In genomic region chr2:83058683-83059082, GRCh38 we compare ENCODE assay signal across 18 cellular contexts.
DNase-seq lines count a peak whose midpoint lies in the region; ATAC-seq, FAIRE-seq and TF ChIP-seq lines count a peak whose summit lies in the region.
"Had no signal": no experiment of that assay in that cellular context is flagged by ENCODE, and none has a peak within 500 bp of the region (broad histone marks: within the 10 kb centered on the region; RNA-seq: fewer than 3 reads in every experiment).

No MANE protein-coding gene starts in this region.

- ATAC-seq in HepG2 (no peak), right lobe of liver (no peak)
- ATAC-seq: GM12878, K562 had no signal

- H3K4me2 ChIP-seq in HepG2 (ENCODE audit: low read depth, low read length), result no peak overlapping the region
- H3K4me2 ChIP-seq: BLaER1 had no signal

- H3K27me3 ChIP-seq in HepG2 (ENCODE audit: control insufficient read depth in 1 of 2, insufficient read depth in 2 of 2, low read length in 2 of 2), result no peaks in the 10 kb centered on the region
- no peaks in the 10 kb centered on the region for H3K27me3 ChIP-seq in right lobe of liver
- no peaks in the 10 kb centered on the region for H3K27me3 ChIP-seq in esophagus squamous epithelium
- H3K27me3 ChIP-seq: BLaER1 had no signal

- H3K36me3 ChIP-seq in HepG2 (replicated peaks in 1 of 2; ENCODE audit: control insufficient read depth in 1 of 2, insufficient read depth in 2 of 2, low read length in 2 of 2) (no peaks in the 10 kb centered on the region), right lobe of liver (no peaks in the 10 kb centered on the region), esophagus squamous epithelium (no peaks in the 10 kb centered on the region)
- H3K36me3 ChIP-seq: BLaER1, HAP-1 had no signal

- TF ChIP-seq POLR2A in HepG2 (IDR thresholded peaks at IDR 0.05; ENCODE audit: insufficient read depth in 1 of 2, low read depth in 2 of 2, low read length in 2 of 2), result no peak
- TF ChIP-seq POLR2A in right lobe of liver (IDR thresholded peaks at IDR 0.05), result no peak
- no peak for TF ChIP-seq POLR2A in esophagus squamous epithelium (IDR thresholded peaks at IDR 0.05)

- DNase-seq in HepG2 (ENCODE audit: low spot score) (no peak), right lobe of liver (no peak), OCI-M1 (lab: John Stamatoyannopoulos, UW) (peak; percentile 23), amniotic epithelial cell (ENCODE audit: low read depth) (peak; percentile 46), esophagus squamous epithelium (lab: John Stamatoyannopoulos, UW) (no peak), NCI-H2227 (lab: John Stamatoyannopoulos, UW; ENCODE audit: unreplicated experiment) (no peak), DMS 273 (lab: John Stamatoyannopoulos, UW; ENCODE audit: unreplicated experiment) (no peak)
- DNase-seq: 8988T; Calu3; CD4-positive, alpha-beta memory T cell; DMS 273 treated with DMSO at 0.1 percent for 48 hours; DMS79 treated with DMSO at 0.1 percent for 48 hours; GM23248; IMR-90 had no signal

- H3K9me3 ChIP-seq in HepG2 (ENCODE audit: low read length) (peaks cover 41% of the 10 kb centered on the region), right lobe of liver (no peaks in the 10 kb centered on the region), esophagus squamous epithelium (no peaks in the 10 kb centered on the region)

- in situ Hi-C loops in HepG2 (cut with HindIII; ENCODE audit: extremely low pct_ligation_motif_present, low pct_unique_long_range_greater_than_20kb), result no loop called here

- H3K9ac ChIP-seq in HepG2 (ENCODE audit: insufficient read depth, low read depth, low read length), result no peak overlapping the region
- H3K9ac ChIP-seq: BLaER1, GM23248 had no signal

- no peak overlapping the region for H3K4me3 ChIP-seq in HepG2 (replicated peaks in 1 of 3; ENCODE audit: insufficient read depth in 1 of 3, low read depth in 2 of 3, low read length in 3 of 3)
- H3K4me3 ChIP-seq in right lobe of liver, result no peak overlapping the region
- no peak overlapping the region for H3K4me3 ChIP-seq in esophagus squamous epithelium
- H3K4me3 ChIP-seq: BLaER1, GM12878, GM23248, HAP-1, K562 had no signal

- H3K27ac ChIP-seq in HepG2 (ENCODE audit: extremely low read length, insufficient read depth, low read length), result no peak overlapping the region
- H3K27ac ChIP-seq in right lobe of liver, result no peak overlapping the region
- H3K27ac ChIP-seq in esophagus squamous epithelium, result no peak overlapping the region
- H3K27ac ChIP-seq: BLaER1, GM23248 had no signal

- no TSS peak for BruUV-seq in HepG2 (replicated peaks; lab: Mats Ljungman, UMichigan)

- TF ChIP-seq CTCF in HepG2 (CRISPR knock-in tag; IDR thresholded peaks at IDR 0.05) (no peak), right lobe of liver (IDR thresholded peaks at IDR 0.05) (no peak), esophagus squamous epithelium (IDR thresholded peaks at IDR 0.05) (no peak)

- TF ChIP-seq EP300 in HepG2 (IDR thresholded peaks at IDR 0.05; ENCODE audit: low read depth in 2 of 2, low read length in 2 of 2) (no peak), HepG2 (CRISPR knock-in tag; IDR thresholded peaks at IDR 0.05; ENCODE audit: borderline replicate concordance) (no peak)

- no peaks in the 10 kb centered on the region for H4K20me1 ChIP-seq in HepG2 (ENCODE audit: insufficient read depth, low read length)
- H4K20me1 ChIP-seq: BLaER1 had no signal

- no peak for FAIRE-seq in HepG2 (lab: Jason Lieb, UNC)
- FAIRE-seq: GM12878, K562 had no signal

- POLR2A ChIA-PET in HepG2 (lab: Yijun Ruan, JAX), result no interaction called here

- TF ChIP-seq RAD21 in HepG2 (CRISPR knock-in tag; IDR thresholded peaks at IDR 0.05), result no peak

- no peaks in the 10 kb centered on the region for H3K79me2 ChIP-seq in HepG2 (ENCODE audit: insufficient read depth, low read length)

- H3K4me1 ChIP-seq in HepG2 (ENCODE audit: insufficient read depth, low read length), result no peaks in the 10 kb centered on the region
- peaks cover 0 to 2% (median under 1%) of the 10 kb centered on the region in 4 donors for H3K4me1 ChIP-seq in right lobe of liver
- H3K4me1 ChIP-seq in esophagus squamous epithelium, result no peaks in the 10 kb centered on the region
- H3K4me1 ChIP-seq: BLaER1, HAP-1 had no signal

- no peak overlapping the region for H2AFZ ChIP-seq in HepG2 (ENCODE audit: low read length)
- H2AFZ ChIP-seq: GM23248 had no signal

- WGBS in HepG2 (ENCODE audit: low lambda C conversion rate), result 2% methylated on average over 2 of the region's 2 CpGs
- WGBS in right lobe of liver (ENCODE audit: insufficient coverage, low coverage, low lambda C conversion rate, missing lambda C conversion rate), result 48% methylated on average over 2 of the region's 2 CpGs
- WGBS in esophagus squamous epithelium, 2 donors, result 29 to 41% methylated on average over 2 of the region's 2 CpGs

- intact Hi-C loops in HepG2 (cut with micrococcal nuclease; ENCODE audit: unreplicated experiment) (no loop called here), right lobe of liver (cut with DNase I) (no loop called here), esophagus squamous epithelium (cut with DNase I) (no loop called here)

- CTCF ChIA-PET in HepG2 (lab: Yijun Ruan, JAX; ENCODE audit: low intra/inter-chr PET ratio, low total read pairs), result no interaction called here

TF ChIP-seq in HepG2, 621 proteins besides CTCF, POLR2A, EP300 and RAD21:
- TF ChIP-seq ZNF124 (CRISPR knock-in tag; IDR thresholded peaks at IDR 0.05), result peak; percentile 99
- TF ChIP-seq IRX3 (CRISPR knock-in tag; IDR thresholded peaks at IDR 0.05; ENCODE audit: borderline replicate concordance, low read depth), result no peak

Comparison
In these comparisons a context has a peak if more than half of its experiments do, and no peak if none do; other contexts are left out.
1. DNase-seq: peak in OCI-M1 (single experiment) and amniotic epithelial cell (single experiment); none in HepG2 (single experiment), right lobe of liver (0 of 3), esophagus squamous epithelium (single experiment), NCI-H2227 (single experiment) and DMS 273 (single experiment).